In the genomic region with DNA sequence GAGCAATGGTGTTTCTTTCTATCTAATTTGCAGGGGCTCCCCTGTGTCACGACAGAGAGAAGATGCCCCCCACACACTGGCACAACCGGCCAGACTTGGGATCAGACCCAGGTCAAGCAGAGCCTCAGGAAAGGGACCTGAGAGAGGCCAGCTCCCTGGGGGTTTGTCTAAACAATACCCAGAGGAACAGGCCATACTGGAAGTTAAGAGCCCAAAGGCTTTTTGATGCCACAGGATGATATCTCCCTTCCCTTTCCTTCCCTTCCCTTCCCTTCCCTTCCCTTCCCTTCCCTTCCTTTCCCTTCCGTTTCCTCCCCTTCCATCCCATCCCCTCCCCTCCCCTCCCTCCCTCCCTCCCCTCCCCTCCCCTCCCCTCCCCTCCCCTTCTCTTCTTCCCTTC, we compare ENCODE assay signal across 34 cellular contexts.
"Had no signal": no experiment of that assay in that cellular context is flagged by ENCODE, and none has a peak within 500 bp of the region (broad histone marks: within the 10 kb centered on the region; RNA-seq: fewer than 3 reads in every experiment).

No MANE protein-coding gene starts in this region.

- H3K36me3 ChIP-seq: adrenal gland, esophagus muscularis mucosa, gastrocnemius medialis, heart left ventricle, WERI-Rb-1 had no signal

- H3K4me3 ChIP-seq: adrenal gland, body of pancreas, esophagus muscularis mucosa, gastrocnemius medialis, heart left ventricle had no signal

- H3K4me3 Mint-ChIP-seq: activated B cell treated with CpG ODN at 0.5 μM for 24 hours; activated CD8-positive, alpha-beta T cell treated with anti-CD3 and anti-CD28 coated beads for 36 hours; activated naive CD4-positive, alpha-beta T cell treated with anti-CD3 and anti-CD28 coated beads, Interleukin-2, amount 50 U/mL, for 24 hours; activated naive CD8-positive, alpha-beta T cell treated with anti-CD3 and anti-CD28 coated beads for 36 hours; activated naive CD8-positive, alpha-beta T cell treated with anti-CD3 and anti-CD28 coated beads, Interleukin-2, amount 50 U/mL, for 24 hours; activated T-cell treated with anti-CD3 and anti-CD28 coated beads, Interleukin-2, amount 50 U/mL, for 4 hours; activated T-helper 17 cell treated with anti-CD3 and anti-CD28 coated beads, Interleukin-2, amount 50 U/mL, for 72 hours; effector memory CD8-positive, alpha-beta T cell; T-helper 2 cell treated with Interferon-gamma antibody and Interleukin-4, amounts not matched to agents 5 μg/mL and 100 μg/mL, for 36 hours had no signal

- H3K27me3 Mint-ChIP-seq: activated CD8-positive, alpha-beta T cell treated with anti-CD3 and anti-CD28 coated beads for 36 hours; activated naive CD4-positive, alpha-beta T cell treated with anti-CD3 and anti-CD28 coated beads, Interleukin-2, amount 50 U/mL, for 24 hours; activated naive CD8-positive, alpha-beta T cell treated with anti-CD3 and anti-CD28 coated beads for 36 hours; activated naive CD8-positive, alpha-beta T cell treated with anti-CD3 and anti-CD28 coated beads, Interleukin-2, amount 50 U/mL, for 24 hours; activated T-helper 17 cell treated with anti-CD3 and anti-CD28 coated beads, Interleukin-2, amount 50 U/mL, for 72 hours; effector memory CD8-positive, alpha-beta T cell; T-helper 17 cell had no signal

- ATAC-seq: activated CD4-positive, CD25-positive, alpha-beta regulatory T cell treated with anti-CD3 and anti-CD28 coated beads, Interleukin-2, amount 50 U/mL, for 24 hours; activated CD8-positive, alpha-beta T cell treated with anti-CD3 and anti-CD28 coated beads for 36 hours; activated naive CD8-positive, alpha-beta T cell treated with anti-CD3 and anti-CD28 coated beads, Interleukin-2, amount 50 U/mL, for 24 hours; activated T-cell treated with anti-CD3 and anti-CD28 coated beads, Interleukin-2, amount 50 U/mL, for 4 hours; activated T-helper 17 cell treated with anti-CD3 and anti-CD28 coated beads, Interleukin-2, amount 50 U/mL, for 72 hours; body of pancreas; effector memory CD8-positive, alpha-beta T cell; foreskin keratinocyte; gastrocnemius medialis; heart left ventricle; T-helper 17 cell had no signal

- H3K36me3 Mint-ChIP-seq: activated naive CD8-positive, alpha-beta T cell treated with anti-CD3 and anti-CD28 coated beads for 36 hours had no signal

- H3K9me3 Mint-ChIP-seq: effector memory CD8-positive, alpha-beta T cell had no signal

- H3K9me3 ChIP-seq: adrenal gland, body of pancreas, gastrocnemius medialis had no signal

- H3K27ac Mint-ChIP-seq: activated B cell treated with CpG ODN at 0.5 μM for 24 hours; activated CD8-positive, alpha-beta T cell treated with anti-CD3 and anti-CD28 coated beads for 36 hours; activated naive CD4-positive, alpha-beta T cell treated with anti-CD3 and anti-CD28 coated beads, Interleukin-2, amount 50 U/mL, for 24 hours; activated naive CD8-positive, alpha-beta T cell treated with anti-CD3 and anti-CD28 coated beads for 36 hours; activated naive CD8-positive, alpha-beta T cell treated with anti-CD3 and anti-CD28 coated beads, Interleukin-2, amount 50 U/mL, for 24 hours; activated T-helper 17 cell treated with anti-CD3 and anti-CD28 coated beads, Interleukin-2, amount 50 U/mL, for 72 hours had no signal

- H3K27ac ChIP-seq: adrenal gland, body of pancreas, esophagus muscularis mucosa, foreskin keratinocyte, gastrocnemius medialis, heart left ventricle, WERI-Rb-1 had no signal

- H3K4me1 ChIP-seq: adrenal gland, body of pancreas, esophagus muscularis mucosa, foreskin keratinocyte, gastrocnemius medialis, heart left ventricle had no signal

- DNase-seq: activated B cell treated with CpG ODN at 0.5 μM for 24 hours; activated CD4-positive, alpha-beta T cell treated with anti-CD3 and anti-CD28 coated beads for 48 hours; activated CD4-positive, alpha-beta T cell treated with anti-CD3 and anti-CD28 coated beads, Interleukin-2, amount 50 U/mL, for 1 hour; activated CD4-positive, alpha-beta T cell treated with anti-CD3 and anti-CD28 coated beads, Interleukin-2, amount 50 U/mL, for 48 hours; activated CD8-positive, alpha-beta memory T cell treated with anti-CD3 and anti-CD28 coated beads for 24 hours; activated CD8-positive, alpha-beta T cell treated with anti-CD3 and anti-CD28 coated beads for 36 hours; activated effector memory CD4-positive, alpha-beta T cell treated with Interleukin-2 at 50 U/mL for 16 hours; activated gamma-delta T cell treated with Interleukin-2 at 50 U/mL for 16 hours; activated naive CD4-positive, alpha-beta T cell treated with Interleukin-2 at 50 U/mL for 16 hours; activated naive CD8-positive, alpha-beta T cell treated with anti-CD3 and anti-CD28 coated beads for 36 hours; activated naive CD8-positive, alpha-beta T cell treated with anti-CD3 and anti-CD28 coated beads, Interleukin-2, amount 50 U/mL, for 24 hours; activated T-cell treated with anti-CD3 and anti-CD28 coated beads, Interleukin-2, amount 50 U/mL, for 4 hours; adrenal gland; amygdala; aorta; body of pancreas; caudate nucleus; cortex of kidney; dermis blood vessel endothelial cell; effector CD4-positive, alpha-beta T cell; effector memory CD8-positive, alpha-beta T cell; erythroblast; foreskin keratinocyte; gastrocnemius medialis; glutamatergic neuron; heart left ventricle; T-helper 17 cell; T1000; WERI-Rb-1 had no signal

- H3K27me3 ChIP-seq: adrenal gland, body of pancreas, foreskin keratinocyte had no signal
